ENCODE assay signal across 8 cellular contexts in the genomic region with DNA sequence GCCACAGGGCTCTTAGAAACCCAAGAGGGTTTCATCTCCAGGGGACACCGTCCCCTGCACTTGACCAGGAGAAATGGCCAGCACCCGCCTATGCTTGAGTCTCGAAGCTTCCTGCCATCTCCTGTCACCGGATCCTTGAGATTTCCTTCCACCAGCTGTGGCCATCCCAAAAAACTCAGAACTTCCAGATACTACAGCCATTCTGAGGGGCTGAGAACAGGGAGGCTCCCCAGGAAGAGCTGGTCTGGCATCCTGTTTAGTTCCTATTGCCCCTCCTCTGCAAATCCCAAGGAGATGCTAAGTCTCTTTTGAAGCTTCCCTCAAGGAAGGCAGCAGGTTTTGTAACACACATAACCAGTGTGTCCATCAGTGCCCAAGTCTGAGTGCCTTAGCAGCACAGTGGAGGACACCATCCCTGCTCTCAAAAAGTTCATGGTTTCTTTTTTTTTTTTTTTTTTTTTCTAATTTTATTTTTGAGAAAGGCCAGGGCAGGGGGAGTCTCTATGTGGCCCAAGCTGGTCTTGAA. TPM values are rescaled to one million over a fixed set of nuclear protein-coding genes. Genes with fewer than 3 reads are reported as not detected.
DNase-seq lines count a peak whose midpoint lies in the region; ATAC-seq and TF ChIP-seq lines count a peak whose summit lies in the region.

No MANE protein-coding gene starts in this region.

- no peaks in the 10 kb centered on the region for H3K27me3 ChIP-seq in lower lobe of right lung (ENCODE audit: low read depth)
- no peaks in the 10 kb centered on the region for H3K27me3 ChIP-seq in upper lobe of left lung

- ATAC-seq in Right ventricle myocardium inferior (no peak), lower lobe of right lung (no peak), upper lobe of left lung (ENCODE audit: low FRiP score in 2 of 2) (no peak), HG02571 (IDR thresholded peaks at IDR 0.05; ENCODE audit: unreplicated experiment) (no peak)

- intact Hi-C loops in Right ventricle myocardium inferior (cut with DNase I) (loop anchor here (5.0 kb wide), 1 partner anchor 70 kb away; no protein-coding TSS in a partner anchor), cardiac septum (cut with DNase I) (no loop called here), lower lobe of right lung (cut with DNase I) (no loop called here)

- TF ChIP-seq POLR2A in upper lobe of left lung (IDR thresholded peaks at IDR 0.05) = peak in 1 of 4 donors; percentile 16

- peaks cover 84% of the 10 kb centered on the region for H3K4me1 ChIP-seq in lower lobe of right lung
- H3K4me1 ChIP-seq in upper lobe of left lung = peaks cover 78 to 84% (median 80%) of the 10 kb centered on the region in 4 donors

- in situ Hi-C loops in astrocyte of the cerebellum (cut with HindIII; ENCODE audit: low sequenced_read_pairs) = no loop called here

- no peak for TF ChIP-seq EP300 in upper lobe of left lung (IDR thresholded peaks at IDR 0.05)

- TF ChIP-seq CTCF in astrocyte of the cerebellum (IDR thresholded peaks at IDR 0.05; ENCODE audit: low read depth, low read length, missing control alignments) (no peak), lower lobe of right lung (IDR thresholded peaks at IDR 0.05) (no peak), upper lobe of left lung (IDR thresholded peaks at IDR 0.05) (no peak)

- H3K27ac ChIP-seq in lower lobe of right lung = peak overlapping the region; percentile 93
- H3K27ac ChIP-seq in upper lobe of left lung = peak overlapping the region; percentile 94 to 100 (median 96)

- no peaks in the 10 kb centered on the region for H3K9me3 ChIP-seq in lower lobe of right lung
- no peaks in the 10 kb centered on the region for H3K9me3 ChIP-seq in upper lobe of left lung

- peaks cover 23% of the 10 kb centered on the region for H3K36me3 ChIP-seq in lower lobe of right lung
- peaks cover 2 to 25% (median 21%) of the 10 kb centered on the region in 4 donors for H3K36me3 ChIP-seq in upper lobe of left lung

- WGBS in upper lobe of left lung, 2 donors = 44 to 46% methylated on average over 3 to 4 of the region's 4 CpGs

- peak; percentile 8 for DNase-seq in Right ventricle myocardium inferior (ENCODE audit: missing footprints)
- no peak for DNase-seq in cardiac septum (ENCODE audit: low spot score)
- DNase-seq in astrocyte of the cerebellum (ENCODE audit: low read depth) = no peak
- DNase-seq in lower lobe of right lung = no peak
- DNase-seq in upper lobe of left lung = no peak
- no peak for DNase-seq in RKO (ENCODE audit: low spot score)
- no peak for DNase-seq in SW480 (ENCODE audit: low spot score)

- H3K4me3 ChIP-seq in astrocyte of the cerebellum (ENCODE audit: low read depth, low read length) (peak overlapping the region; percentile 78), lower lobe of right lung (peak overlapping the region; percentile 92), upper lobe of left lung (peak overlapping the region; percentile 89 to 100 (median 96))

RNA-seq across cellular contexts. Expression of gene UBALD2, which starts 2.0 kb away (rescaled TPM):
- 30.4 TPM for total RNA-seq in Right ventricle myocardium inferior
- total RNA-seq in cardiac septum = 22.7 TPM
- 62.7 TPM for total RNA-seq in lower lobe of right lung
- 10 to 100 TPM in 5 of 6 donors, 1 to 10 TPM in 1; 8.4 to 74.9 (median 26.8) TPM for total RNA-seq in upper lobe of left lung

RNA-seq across cellular contexts. Expression of gene RNF157, which starts 26.8 kb away (rescaled TPM):
- 19.4 TPM for total RNA-seq in Right ventricle myocardium inferior
- total RNA-seq in cardiac septum = 2.5 TPM
- 2.4 TPM for total RNA-seq in lower lobe of right lung
- 10 to 100 TPM in 1 of 6 donors, 1 to 10 TPM in 5; 1.1 to 14.7 (median 2.5) TPM for total RNA-seq in upper lobe of left lung

RNA-seq across cellular contexts. Expression of gene QRICH2, which starts 41.0 kb away (rescaled TPM):
- total RNA-seq in Right ventricle myocardium inferior (3.6 TPM), cardiac septum (1.8 TPM), lower lobe of right lung (4.5 TPM), upper lobe of left lung (1 to 10 TPM; 1.7 to 9.4 (median 2.8) TPM)
